31 cellular contexts compared by ENCODE assay signal in genomic region chr2:191351921-191352320, GRCh38.
DNase-seq lines count a peak whose midpoint lies in the region; ATAC-seq and FAIRE-seq lines count a peak whose summit lies in the region.
"Had no signal": no experiment of that assay in that cellular context is flagged by ENCODE, and none has a peak within 500 bp of the region (broad histone marks: within the 10 kb centered on the region; RNA-seq: fewer than 3 reads in every experiment).

No MANE protein-coding gene starts in this region.

- no peak overlapping the region for H3K23ac ChIP-seq in mesenchymal stem cell (ENCODE audit: low read length in 2 of 2)

- no peak overlapping the region for H2BK12ac ChIP-seq in mesenchymal stem cell (ENCODE audit: low read length in 2 of 2)

- no peak overlapping the region for H3K4ac ChIP-seq in mesenchymal stem cell (ENCODE audit: low read depth in 1 of 2, low read length in 2 of 2)

- H2BK15ac ChIP-seq in mesenchymal stem cell (ENCODE audit: low read depth, poor library complexity, severe bottlenecking): no peak overlapping the region

- no peak overlapping the region for H2AK5ac ChIP-seq in mesenchymal stem cell (ENCODE audit: low read length, severe bottlenecking)

- H3K27ac Mint-ChIP-seq in T-helper 2 cell treated with Interferon-gamma antibody and Interleukin-4, amounts not matched to agents 5 μg/mL and 100 μg/mL, for 36 hours: no peak overlapping the region
- H3K27ac Mint-ChIP-seq: activated CD8-positive, alpha-beta memory T cell treated with anti-CD3 and anti-CD28 coated beads, Interleukin-2, amount 10 ng/mL, durations not matched to agents 7 days and 5 days; activated naive CD4-positive, alpha-beta T cell treated with anti-CD3 and anti-CD28 coated beads for 36 hours; stimulated activated memory B cell treated with anti-CD40 and anti-IgM and Interleukin-4, amounts not matched to agents 10 μg/mL and 1 μg/mL and 100 μg/mL, for 72 hours; type B pancreatic cell; WTC11 had no signal

- H3K4me1 Mint-ChIP-seq in T-helper 2 cell treated with Interferon-gamma antibody and Interleukin-4, amounts not matched to agents 5 μg/mL and 100 μg/mL, for 36 hours (ENCODE audit: low read depth): no peaks in the 10 kb centered on the region
- H3K4me1 Mint-ChIP-seq: stimulated activated memory B cell treated with anti-CD40 and anti-IgM and Interleukin-4, amounts not matched to agents 10 μg/mL and 1 μg/mL and 100 μg/mL, for 72 hours had no signal

- H3K18ac ChIP-seq in mesenchymal stem cell (ENCODE audit: low read depth in 1 of 2, low read length in 2 of 2): no peak overlapping the region

- no peaks in the 10 kb centered on the region for H3K9me3 ChIP-seq in mesenchymal stem cell (ENCODE audit: control insufficient read depth, low read length)

- H2BK120ac ChIP-seq in mesenchymal stem cell (ENCODE audit: low read depth, low read length): no peak overlapping the region

- no peak overlapping the region for H2AFZ ChIP-seq in mesenchymal stem cell (ENCODE audit: low read depth, low read length)
- H2AFZ ChIP-seq: parathyroid adenoma, PC-9 had no signal

- no peaks in the 10 kb centered on the region for H3K27me3 Mint-ChIP-seq in T-helper 2 cell treated with Interferon-gamma antibody and Interleukin-4, amounts not matched to agents 5 μg/mL and 100 μg/mL, for 36 hours (ENCODE audit: low read depth)
- H3K27me3 Mint-ChIP-seq: stimulated activated memory B cell treated with anti-CD40 and anti-IgM and Interleukin-4, amounts not matched to agents 10 μg/mL and 1 μg/mL and 100 μg/mL, for 72 hours; type B pancreatic cell had no signal

- H3K9ac ChIP-seq in mesenchymal stem cell (ENCODE audit: low read length): peak overlapping the region; percentile 70
- H3K9ac ChIP-seq: parathyroid adenoma had no signal

- DNase-seq in ELR (ENCODE audit: low read depth) (peak; percentile 43), RCC 7860 (ENCODE audit: low spot score) (peak; percentile 11), dedifferentiated amniotic fluid mesenchymal stem cell (ENCODE audit: extremely low spot score) (peak; percentile 61), mesenchymal stem cell (no peak), hippocampal formation (lab: John Stamatoyannopoulos, UW) (no peak), HK-2 (ENCODE audit: unreplicated experiment) (no peak)
- no peak for DNase-seq in T-helper 2 cell treated with Interferon-gamma antibody and Interleukin-4, amounts not matched to agents 5 μg/mL and 100 μg/mL, for 36 hours (ENCODE audit: low spot score)
- DNase-seq: activated CD8-positive, alpha-beta memory T cell treated with anti-CD3 and anti-CD28 coated beads, Interleukin-2, amount 10 ng/mL, durations not matched to agents 7 days and 5 days; activated naive CD4-positive, alpha-beta T cell treated with anti-CD3 and anti-CD28 coated beads for 36 hours; aorta; C1 segment of cervical spinal cord; COR-L47; DMS79; left colon; NCI-H1048; NCI-H1694 treated with DMSO at 0.1 percent for 48 hours; NCI-H2171; NCI-H524; NK-92 treated with Interleukin-12 subunit alpha and Interleukin-12 subunit beta, amount 100 ng/mL, for 24 hours; PC-9; right cardiac atrium; SHP77; stimulated activated CD4-positive, alpha-beta T cell treated with anti-CD3 and anti-CD28 coated beads, Interleukin-4, amount 100 ng/mL, for 4 hours; substantia nigra had no signal

- no peak overlapping the region for H3K4me2 ChIP-seq in mesenchymal stem cell (ENCODE audit: low read length, poor library complexity, severe bottlenecking)
- H3K4me2 ChIP-seq: PC-9 had no signal

- H2BK5ac ChIP-seq in mesenchymal stem cell (ENCODE audit: low read depth, low read length, poor library complexity, severe bottlenecking): no peak overlapping the region

- peaks cover 13 to 85% of the 10 kb centered on the region in 2 experiments for H3K36me3 ChIP-seq in mesenchymal stem cell (ENCODE audit: control insufficient read depth in 1 of 2, insufficient read depth in 2 of 2, low read depth in 1 of 2, low read length in 2 of 2)

- no peaks in the 10 kb centered on the region for H3K27me3 ChIP-seq in mesenchymal stem cell (ENCODE audit: control insufficient read depth in 1 of 2, insufficient read depth in 1 of 2, low read length in 2 of 2)
- H3K27me3 ChIP-seq: foreskin keratinocyte had no signal

- no peak overlapping the region for H4K91ac ChIP-seq in mesenchymal stem cell (ENCODE audit: low read length)

- no peak overlapping the region for H3K14ac ChIP-seq in mesenchymal stem cell (ENCODE audit: low read length in 2 of 2)

- FAIRE-seq in RCC 7860 (lab: Jason Lieb, UNC): no peak
- FAIRE-seq: HepG2 had no signal

- H4K8ac ChIP-seq in mesenchymal stem cell (ENCODE audit: low read length): no peak overlapping the region

- H3K79me1 ChIP-seq in mesenchymal stem cell (replicated peaks; ENCODE audit: low read length, poor library complexity, severe bottlenecking): peaks cover 29% of the 10 kb centered on the region

- no peaks in the 10 kb centered on the region for H3K36me3 Mint-ChIP-seq in T-helper 2 cell treated with Interferon-gamma antibody and Interleukin-4, amounts not matched to agents 5 μg/mL and 100 μg/mL, for 36 hours (ENCODE audit: low read depth)
- H3K36me3 Mint-ChIP-seq: activated CD8-positive, alpha-beta memory T cell treated with anti-CD3 and anti-CD28 coated beads, Interleukin-2, amount 10 ng/mL, durations not matched to agents 7 days and 5 days; stimulated activated memory B cell treated with anti-CD40 and anti-IgM and Interleukin-4, amounts not matched to agents 10 μg/mL and 1 μg/mL and 100 μg/mL, for 72 hours had no signal

- no CpG with 5 or more reads among the region's 2 CpGs for WGBS in mesenchymal stem cell

- no peak overlapping the region for H3K27ac ChIP-seq in mesenchymal stem cell (ENCODE audit: low read length, poor library complexity, severe bottlenecking)
- H3K27ac ChIP-seq: foreskin keratinocyte, parathyroid adenoma, PC-9 had no signal

- H3K4me3 ChIP-seq in mesenchymal stem cell (ENCODE audit: insufficient read depth in 1 of 2, low read depth in 1 of 2, low read length in 2 of 2): no peak overlapping the region
- H3K4me3 ChIP-seq: PC-9 had no signal

- no peak overlapping the region for H3K4me3 Mint-ChIP-seq in T-helper 2 cell treated with Interferon-gamma antibody and Interleukin-4, amounts not matched to agents 5 μg/mL and 100 μg/mL, for 36 hours
- H3K4me3 Mint-ChIP-seq: activated CD8-positive, alpha-beta memory T cell treated with anti-CD3 and anti-CD28 coated beads, Interleukin-2, amount 10 ng/mL, durations not matched to agents 7 days and 5 days; activated naive CD4-positive, alpha-beta T cell treated with anti-CD3 and anti-CD28 coated beads for 36 hours; stimulated activated memory B cell treated with anti-CD40 and anti-IgM and Interleukin-4, amounts not matched to agents 10 μg/mL and 1 μg/mL and 100 μg/mL, for 72 hours; type B pancreatic cell; WTC11 had no signal

- H3K9me3 Mint-ChIP-seq in T-helper 2 cell treated with Interferon-gamma antibody and Interleukin-4, amounts not matched to agents 5 μg/mL and 100 μg/mL, for 36 hours: peaks cover 5% of the 10 kb centered on the region

- no peak for ATAC-seq in HG03469 (IDR thresholded peaks at IDR 0.05; ENCODE audit: unreplicated experiment)
- ATAC-seq: activated CD8-positive, alpha-beta memory T cell treated with anti-CD3 and anti-CD28 coated beads, Interleukin-2, amount 10 ng/mL, durations not matched to agents 7 days and 5 days; HepG2; left colon; right cardiac atrium; stimulated activated memory B cell treated with anti-CD40 and anti-IgM and Interleukin-4, amounts not matched to agents 10 μg/mL and 1 μg/mL and 100 μg/mL, for 72 hours; WTC11 had no signal

- peaks cover 5% of the 10 kb centered on the region for H3K4me1 ChIP-seq in mesenchymal stem cell (ENCODE audit: control insufficient read depth, insufficient read depth, low read depth, low read length)
- H3K4me1 ChIP-seq: parathyroid adenoma had no signal

Comparison
In these comparisons a context has a peak if more than half of its experiments do, and no peak if none do; other contexts are left out.
1. DNase-seq: peak in ELR (single experiment), RCC 7860 (single experiment) and dedifferentiated amniotic fluid mesenchymal stem cell (single experiment); none in mesenchymal stem cell (single experiment), hippocampal formation (0 of 2), HK-2 (single experiment) and T-helper 2 cell treated with Interferon-gamma antibody and Interleukin-4, amounts not matched to agents 5 μg/mL and 100 μg/mL, for 36 hours (single experiment).